Comparison of ENCODE assay signal across 9 cellular contexts in the genomic region with DNA sequence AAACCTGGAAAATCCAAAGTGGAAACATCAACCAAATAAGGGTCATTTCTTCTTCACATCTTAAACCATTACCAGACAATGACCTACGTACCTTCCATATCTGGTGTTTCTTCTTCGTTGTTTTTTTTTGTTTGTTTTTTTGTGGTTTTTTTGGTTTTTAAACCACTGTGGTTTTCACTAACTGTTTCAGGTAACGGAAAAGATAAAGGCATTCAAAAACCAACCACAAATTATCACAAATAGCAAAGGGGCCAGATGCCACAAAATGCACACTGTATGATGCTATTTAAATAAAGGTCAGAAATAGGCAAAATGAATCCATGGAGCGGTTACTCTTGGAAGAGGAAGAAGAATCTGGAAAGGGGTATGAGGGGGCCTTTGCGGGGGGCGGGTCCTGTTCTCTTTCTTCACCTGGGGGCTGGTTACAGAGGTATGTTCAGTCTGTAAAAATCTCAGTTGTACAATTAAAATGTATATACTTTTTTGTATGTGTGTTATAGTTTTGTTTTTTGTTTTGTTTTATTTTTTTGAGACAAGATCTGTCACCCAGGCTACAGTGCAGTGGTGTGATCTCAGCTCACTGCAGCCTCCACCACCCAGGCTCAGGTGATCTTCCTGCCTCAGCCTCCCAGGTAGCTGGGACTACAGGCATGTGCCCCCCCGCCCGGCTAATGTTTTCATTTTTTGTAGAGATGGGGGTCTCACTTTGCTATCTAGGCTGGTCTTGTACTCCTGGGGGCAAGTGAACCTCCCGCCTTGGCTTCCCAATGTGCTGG. TPM values are rescaled to one million over a fixed set of nuclear protein-coding genes. Genes with fewer than 3 reads are reported as not detected.
DNase-seq lines count a peak whose midpoint lies in the region; ATAC-seq and TF ChIP-seq lines count a peak whose summit lies in the region.
"Had no signal": no experiment of that assay in that cellular context is flagged by ENCODE, and none has a peak within 500 bp of the region (broad histone marks: within the 10 kb centered on the region; RNA-seq: fewer than 3 reads in every experiment).

No MANE protein-coding gene starts in this region.

- H3K4me1 ChIP-seq in breast epithelium: peaks cover 4 to 14% of the 10 kb centered on the region in 2 donors
- peaks cover 25% of the 10 kb centered on the region for H3K4me1 ChIP-seq in mammary epithelial cell (ENCODE audit: insufficient read depth, low read length)
- peaks cover 0 to 50% (median 6%) of the 10 kb centered on the region in 3 donors for H3K4me1 ChIP-seq in gastroesophageal sphincter
- H3K4me1 ChIP-seq in BE2C: no peaks in the 10 kb centered on the region

- H3K27me3 ChIP-seq in breast epithelium (no peaks in the 10 kb centered on the region), mammary epithelial cell (ENCODE audit: insufficient read depth, low read length) (no peaks in the 10 kb centered on the region), gastroesophageal sphincter (no peaks in the 10 kb centered on the region), BE2C (no peaks in the 10 kb centered on the region)
- H3K27me3 ChIP-seq: uterus had no signal

- peak overlapping the region; percentile 59 for H3K4me3 Mint-ChIP-seq in activated CD4-positive, alpha-beta memory T cell treated with anti-CD3 and anti-CD28 coated beads, Interleukin-2, amount 10 ng/mL, durations not matched to agents 7 days and 5 days

- no peak for ATAC-seq in gastroesophageal sphincter

- intact Hi-C loops in breast epithelium (cut with DNase I; ENCODE audit: low total_unique reads): no loop called here
- intact Hi-C loops in mammary epithelial cell (cut with micrococcal nuclease): no loop called here

- dilution Hi-C loops in mammary epithelial cell (cut with HindIII; ENCODE audit: low sequenced_read_pairs): loop anchor here (10.0 kb wide), 1 partner anchor 178 kb away; no protein-coding TSS in a partner anchor

- no peaks in the 10 kb centered on the region for H3K27me3 Mint-ChIP-seq in activated CD4-positive, alpha-beta memory T cell treated with anti-CD3 and anti-CD28 coated beads, Interleukin-2, amount 10 ng/mL, durations not matched to agents 7 days and 5 days

- no peak for TF ChIP-seq POLR2A in breast epithelium (IDR thresholded peaks at IDR 0.05)
- TF ChIP-seq POLR2A in gastroesophageal sphincter (IDR thresholded peaks at IDR 0.05): no peak

- DNase-seq in breast epithelium (ENCODE audit: low spot score in 2 of 2) (no peak), mammary epithelial cell (no peak), substantia nigra (lab: John Stamatoyannopoulos, UW) (peak in 1 of 49 donors; percentile 49), SKM-1 treated with dmso at 0.1 percent for 144 hours (lab: John Stamatoyannopoulos, UW; ENCODE audit: unreplicated experiment) (no peak), BE2C (no peak)
- DNase-seq in activated CD4-positive, alpha-beta memory T cell treated with anti-CD3 and anti-CD28 coated beads, Interleukin-2, amount 10 ng/mL, durations not matched to agents 7 days and 5 days: peak; percentile 24
- DNase-seq in stimulated activated CD4-positive, alpha-beta T cell treated with anti-CD3 and anti-CD28 coated beads, Interleukin-12 subunit alpha, Interleukin-12 subunit beta, amount 100 ng/mL, for 4 hours: no peak
- DNase-seq: uterus had no signal

- H2AFZ ChIP-seq in mammary epithelial cell (ENCODE audit: low read depth, low read length): no peak overlapping the region

- H3K36me3 ChIP-seq in breast epithelium (peaks cover 8% of the 10 kb centered on the region), mammary epithelial cell (ENCODE audit: insufficient read depth, low read length) (peaks cover 28% of the 10 kb centered on the region), gastroesophageal sphincter (peaks cover 0 to 45% of the 10 kb centered on the region in 2 donors), BE2C (no peaks in the 10 kb centered on the region)
- H3K36me3 ChIP-seq: uterus had no signal

- CTCF ChIA-PET in mammary epithelial cell (lab: Charles Lee; ENCODE audit: low non-redundant PET): no interaction called here
- CTCF ChIA-PET in activated CD4-positive, alpha-beta memory T cell treated with anti-CD3 and anti-CD28 coated beads, Interleukin-2, amount 10 ng/mL, durations not matched to agents 7 days and 5 days (lab: Charles Lee): interaction anchor here (0.6 to 0.9 kb wide), 2 partner anchors 19 to 25 kb away, joined by 3 to 4 read pairs; no protein-coding TSS in a partner anchor

- 61% methylated on average over 5 of the region's 9 CpGs for WGBS in mammary epithelial cell (ENCODE audit: low coverage, missing lambda C conversion rate)
- 80 to 84% methylated on average over 6 to 7 of the region's 9 CpGs for WGBS in gastroesophageal sphincter (ENCODE audit: low coverage in 1 of 2), 2 donors

- TF ChIP-seq CTCF in breast epithelium (IDR thresholded peaks at IDR 0.05) (no peak), mammary epithelial cell (conservative IDR thresholded peaks at IDR 0.05 in 1 of 2, IDR thresholded peaks at IDR 0.05 in 1 of 2; ENCODE audit: extremely low read depth in 1 of 2, insufficient read depth in 1 of 2, low read depth in 1 of 2, low read length in 2 of 2) (no peak), gastroesophageal sphincter (IDR thresholded peaks at IDR 0.05) (no peak), BE2C (IDR thresholded peaks at IDR 0.05; ENCODE audit: low read depth, low read length) (no peak)

- no TSS peak for BruUV-seq in mammary epithelial cell (replicated peaks; lab: Mats Ljungman, UMichigan)

- POLR2A ChIA-PET in activated CD4-positive, alpha-beta memory T cell treated with anti-CD3 and anti-CD28 coated beads, Interleukin-2, amount 10 ng/mL, durations not matched to agents 7 days and 5 days (lab: Charles Lee): interaction anchor here (0.8 to 2.7 kb wide), 4 partner anchors 18 to 65 kb away, joined by 3 to 9 read pairs (median 4); partner anchors contain the start of gene LITAF

- H3K27ac ChIP-seq in breast epithelium (peak overlapping the region; percentile 80 to 87), mammary epithelial cell (ENCODE audit: insufficient read depth, low read depth, low read length) (no peak overlapping the region), gastroesophageal sphincter (peak overlapping the region in 3 of 4 donors; percentile 21 to 67 (median 55)), substantia nigra (ENCODE audit: low read depth, low read length, poor library complexity, severe bottlenecking) (peak overlapping the region; percentile 97)

- no peak overlapping the region for H3K9ac ChIP-seq in mammary epithelial cell (ENCODE audit: insufficient read depth, low read length)

- H4K20me1 ChIP-seq in mammary epithelial cell (ENCODE audit: insufficient read depth, low read length): no peaks in the 10 kb centered on the region

- H3K4me2 ChIP-seq in mammary epithelial cell (ENCODE audit: insufficient read depth, low read depth, low read length): no peak overlapping the region

- H3K36me3 Mint-ChIP-seq in activated CD4-positive, alpha-beta memory T cell treated with anti-CD3 and anti-CD28 coated beads, Interleukin-2, amount 10 ng/mL, durations not matched to agents 7 days and 5 days (ENCODE audit: low read depth): peaks cover 64% of the 10 kb centered on the region

- H3K9me3 Mint-ChIP-seq in activated CD4-positive, alpha-beta memory T cell treated with anti-CD3 and anti-CD28 coated beads, Interleukin-2, amount 10 ng/mL, durations not matched to agents 7 days and 5 days: peaks cover 6% of the 10 kb centered on the region

- in situ Hi-C loops in mammary epithelial cell (cut with MboI; ENCODE audit: low sequenced_read_pairs in 2 of 2): loop anchor here in 1 of 2 donors (25.0 kb wide), 1 partner anchor 595 kb away; no protein-coding TSS in a partner anchor

- peak overlapping the region; percentile 81 for H3K27ac Mint-ChIP-seq in activated CD4-positive, alpha-beta memory T cell treated with anti-CD3 and anti-CD28 coated beads, Interleukin-2, amount 10 ng/mL, durations not matched to agents 7 days and 5 days

- TF ChIP-seq EP300 in gastroesophageal sphincter (IDR thresholded peaks at IDR 0.05): no peak

- H3K79me2 ChIP-seq in mammary epithelial cell (ENCODE audit: insufficient read depth, low read length): peaks cover 95% of the 10 kb centered on the region

- peak overlapping the region in 2 of 3 donors; percentile 11 to 39 for H3K4me3 ChIP-seq in breast epithelium
- H3K4me3 ChIP-seq in mammary epithelial cell (replicated peaks in 1 of 3; ENCODE audit: insufficient read depth in 1 of 3, low read depth in 2 of 3, low read length in 3 of 3): no peak overlapping the region
- H3K4me3 ChIP-seq in gastroesophageal sphincter: no peak overlapping the region
- H3K4me3 ChIP-seq in BE2C (ENCODE audit: low read depth, low read length): no peak overlapping the region
- H3K4me3 ChIP-seq: uterus had no signal

- peaks cover 65% of the 10 kb centered on the region for H3K4me1 Mint-ChIP-seq in activated CD4-positive, alpha-beta memory T cell treated with anti-CD3 and anti-CD28 coated beads, Interleukin-2, amount 10 ng/mL, durations not matched to agents 7 days and 5 days

- H3K9me3 ChIP-seq in breast epithelium (peaks cover 5 to 6% of the 10 kb centered on the region in 2 donors), mammary epithelial cell (replicated peaks; ENCODE audit: insufficient read depth, low read length) (peaks cover 4% of the 10 kb centered on the region), gastroesophageal sphincter (peaks cover 0 to 10% (median 0%) of the 10 kb centered on the region in 3 donors), BE2C (no peaks in the 10 kb centered on the region)
- H3K9me3 ChIP-seq: uterus had no signal

RNA-seq across cellular contexts. Expression of gene LITAF, which starts 29.6 kb away (rescaled TPM):
- total RNA-seq in breast epithelium (100 to 1,000 TPM in 1 of 3 donors, 10 to 100 TPM in 2; 50.6 to 109 (median 59.0) TPM), mammary epithelial cell (100 to 1,000 TPM; 128 to 197 TPM), gastroesophageal sphincter (10 to 100 TPM; 31.6 to 95.0 (median 44.5) TPM)
- 180 TPM for polyA plus RNA-seq in mammary epithelial cell
- polyA minus RNA-seq in mammary epithelial cell: 276 TPM
- 100 to 1,000 TPM; 149 to 157 TPM for total RNA-seq in activated CD4-positive, alpha-beta memory T cell treated with anti-CD3 and anti-CD28 coated beads, Interleukin-2, amount 10 ng/mL, durations not matched to agents 7 days and 5 days
- 7.6 TPM for polyA plus RNA-seq in BE2C (2012; ENCODE audit: insufficient read depth, insufficient read length, low read depth)

Comparison
In these comparisons a context has a peak if more than half of its experiments do, and no peak if none do; other contexts are left out.
1. H3K4me3 ChIP-seq: peak in breast epithelium (2 of 3); none in mammary epithelial cell (0 of 3), gastroesophageal sphincter (0 of 2) and BE2C (single experiment).